32 cellular contexts compared by ENCODE assay signal in the genomic region with DNA sequence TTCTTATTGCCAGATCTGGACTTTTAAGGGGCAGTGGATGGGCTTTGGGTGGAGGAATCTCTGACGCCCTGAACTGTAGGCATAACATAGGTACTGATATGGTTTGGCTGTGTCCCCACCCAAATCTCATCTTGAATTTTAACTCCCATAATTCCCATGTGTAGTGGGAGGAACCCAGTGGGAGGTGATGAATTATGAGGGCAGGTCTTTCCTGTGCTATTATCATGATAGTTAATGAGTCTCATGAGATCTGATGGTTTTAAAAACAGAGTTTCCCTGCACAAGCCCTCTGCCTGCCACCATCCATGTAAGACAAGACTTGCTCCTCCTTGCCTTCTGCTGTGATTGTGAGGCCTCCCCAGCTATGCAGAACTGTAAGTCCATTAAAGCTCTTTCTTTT.
"Had no signal": no experiment of that assay in that cellular context is flagged by ENCODE, and none has a peak within 500 bp of the region (broad histone marks: within the 10 kb centered on the region; RNA-seq: fewer than 3 reads in every experiment).

No MANE protein-coding gene starts in this region.

- ATAC-seq: activated naive CD4-positive, alpha-beta T cell treated with anti-CD3 and anti-CD28 coated beads, Interleukin-2, amount 50 U/mL, for 72 hours; activated naive CD8-positive, alpha-beta T cell treated with anti-CD3 and anti-CD28 coated beads, Interleukin-2, amount 50 U/mL, for 24 hours; activated T-cell treated with anti-CD3 and anti-CD28 coated beads, Interleukin-2, amount 50 U/mL, for 4 hours; activated T-cell treated with anti-CD3 and anti-CD28 coated beads, Interleukin-2, amount 50 U/mL, for 72 hours; activated T-helper 17 cell treated with anti-CD3 and anti-CD28 coated beads, Interleukin-2, amount 50 U/mL, for 72 hours; body of pancreas had no signal

- H3K4me3 ChIP-seq: adrenal gland, ascending aorta, body of pancreas, breast epithelium, cardiac muscle cell had no signal

- H3K36me3 ChIP-seq: adrenal gland, ascending aorta, brain microvascular endothelial cell, breast epithelium, cardiac muscle cell had no signal

- H3K27ac ChIP-seq: adrenal gland, ascending aorta, body of pancreas, brain microvascular endothelial cell, breast epithelium, cardiac muscle cell had no signal

- H3K4me1 ChIP-seq: adrenal gland, ascending aorta, body of pancreas, breast epithelium had no signal

- DNase-seq: activated effector memory CD4-positive, alpha-beta T cell treated with anti-CD3 and anti-CD28 coated beads, Interleukin-2, amount 50 U/mL, for 16 hours; activated effector memory CD4-positive, alpha-beta T cell treated with Interleukin-2 at 50 U/mL for 16 hours; activated gamma-delta T cell; activated gamma-delta T cell treated with Interleukin-2 at 50 U/mL for 16 hours; activated naive CD4-positive, alpha-beta T cell; activated naive CD4-positive, alpha-beta T cell treated with anti-CD3 and anti-CD28 coated beads for 36 hours; activated naive CD4-positive, alpha-beta T cell treated with anti-CD3 and anti-CD28 coated beads, Interleukin-2, amount 10 ng/mL, durations not matched to agents 7 days and 5 days; activated naive CD4-positive, alpha-beta T cell treated with anti-CD3 and anti-CD28 coated beads, Interleukin-2, amount 50 U/mL, for 16 hours; activated naive CD4-positive, alpha-beta T cell treated with Interleukin-2 at 50 U/mL for 16 hours; activated naive CD8-positive, alpha-beta T cell treated with anti-CD3 and anti-CD28 coated beads for 36 hours; activated naive CD8-positive, alpha-beta T cell treated with anti-CD3 and anti-CD28 coated beads, Interleukin-2, amount 10 ng/mL, durations not matched to agents 7 days and 5 days; activated naive CD8-positive, alpha-beta T cell treated with anti-CD3 and anti-CD28 coated beads, Interleukin-2, amount 50 U/mL, for 24 hours; activated T-cell treated with anti-CD3 and anti-CD28 coated beads, Interleukin-2, amount 50 U/mL, for 1 hour; activated T-cell treated with anti-CD3 and anti-CD28 coated beads, Interleukin-2, amount 50 U/mL, for 24 hours; activated T-cell treated with anti-CD3 and anti-CD28 coated beads, Interleukin-2, amount 50 U/mL, for 4 hours; activated T-cell treated with anti-CD3 and anti-CD28 coated beads, Interleukin-2, amount 50 U/mL, for 48 hours; activated T-cell treated with anti-CD3 and anti-CD28 coated beads, Interleukin-2, amount 50 U/mL, for 72 hours; adrenal gland; amniotic stem cell; amygdala; anterior cingulate cortex; aorta; body of pancreas; brain microvascular endothelial cell; caudate nucleus; central memory CD4-positive, alpha-beta T cell; cerebellar nuclear complex had no signal

- H3K9me3 ChIP-seq: adrenal gland, ascending aorta, body of pancreas, breast epithelium had no signal

- H3K27me3 ChIP-seq: adrenal gland, ascending aorta, body of pancreas, brain microvascular endothelial cell, breast epithelium, cardiac muscle cell had no signal
